ENCODE assay signal across 12 cellular contexts in genomic region chr10:79382491-79382941, GRCh38. TPM values are rescaled to one million over a fixed set of nuclear protein-coding genes. Genes with fewer than 3 reads are reported as not detected.
DNase-seq lines count a peak whose midpoint lies in the region; ATAC-seq and TF ChIP-seq lines count a peak whose summit lies in the region.
"Had no signal": no experiment of that assay in that cellular context is flagged by ENCODE, and none has a peak within 500 bp of the region (broad histone marks: within the 10 kb centered on the region; RNA-seq: fewer than 3 reads in every experiment).

No MANE protein-coding gene starts in this region.

- 69 to 78% methylated on average over 18 of the region's 18 CpGs for WGBS in esophagus, 2 donors

- no peak overlapping the region for H3K27ac ChIP-seq in WERI-Rb-1
- H3K27ac ChIP-seq in esophagus (ENCODE audit: low read depth in 2 of 2, low read length in 1 of 2) = peak overlapping the region; percentile 64 to 86
- H3K27ac ChIP-seq in mucosa of rectum (ENCODE audit: low read depth in 2 of 2, low read length in 2 of 2) = peak overlapping the region; percentile 38 to 58
- peak overlapping the region; percentile 66 to 71 for H3K27ac ChIP-seq in tibial artery
- H3K27ac ChIP-seq: parathyroid adenoma, PC-9 had no signal

- no peak overlapping the region for H3K9ac ChIP-seq in mucosa of rectum (ENCODE audit: low read depth in 1 of 2, low read length in 2 of 2)
- H3K9ac ChIP-seq: parathyroid adenoma had no signal

- ATAC-seq in GM18498 (IDR thresholded peaks at IDR 0.05; ENCODE audit: unreplicated experiment) = no peak
- ATAC-seq: CD8-positive, alpha-beta T cell had no signal

- H3K4me3 ChIP-seq in WERI-Rb-1 (ENCODE audit: low read depth, low read length) (no peak overlapping the region), esophagus (ENCODE audit: low read depth in 1 of 2, low read length in 2 of 2) (no peak overlapping the region), mucosa of rectum (ENCODE audit: low read length in 2 of 2) (no peak overlapping the region), tibial artery (no peak overlapping the region)
- H3K4me3 ChIP-seq: HAP-1, PC-9 had no signal

- DNase-seq in WERI-Rb-1 = peak; percentile 3
- DNase-seq in tibial artery = peak in 1 of 2 donors; percentile 75
- no peak for DNase-seq in GM10266 (ENCODE audit: extremely low spot score)
- no peak for DNase-seq in LoVo (ENCODE audit: low spot score)
- DNase-seq: Kasumi-1, PC-9 had no signal

- no peaks in the 10 kb centered on the region for H3K9me3 ChIP-seq in WERI-Rb-1 (ENCODE audit: severe bottlenecking)
- H3K9me3 ChIP-seq in esophagus (ENCODE audit: control insufficient read depth in 2 of 2, insufficient read depth in 1 of 2, low read depth in 1 of 2, low read length in 1 of 2) = no peaks in the 10 kb centered on the region
- no peaks in the 10 kb centered on the region for H3K9me3 ChIP-seq in mucosa of rectum (ENCODE audit: control insufficient read depth in 2 of 2, low read length in 2 of 2)
- no peaks in the 10 kb centered on the region for H3K9me3 ChIP-seq in tibial artery
- H3K9me3 ChIP-seq: HAP-1 had no signal

- intact Hi-C loops in tibial artery (cut with DNase I; ENCODE audit: low total_unique reads) = loop anchor here (10.0 kb wide), 1 partner anchor 62 kb away; the partner anchor contains the start of gene ZCCHC24

- H3K27me3 ChIP-seq in WERI-Rb-1 (ENCODE audit: insufficient read depth, low read depth, severe bottlenecking) = no peaks in the 10 kb centered on the region
- no peaks in the 10 kb centered on the region for H3K27me3 ChIP-seq in esophagus (ENCODE audit: control insufficient read depth in 1 of 2, insufficient read depth in 2 of 2, low read length in 2 of 2)
- no peaks in the 10 kb centered on the region for H3K27me3 ChIP-seq in mucosa of rectum (ENCODE audit: control insufficient read depth in 2 of 2, insufficient read depth in 2 of 2, low read length in 2 of 2)
- no peaks in the 10 kb centered on the region for H3K27me3 ChIP-seq in tibial artery

- no peaks in the 10 kb centered on the region for H3K36me3 ChIP-seq in WERI-Rb-1
- no peaks in the 10 kb centered on the region for H3K36me3 ChIP-seq in esophagus (ENCODE audit: control insufficient read depth in 2 of 2, insufficient read depth in 2 of 2, low read length in 1 of 2)
- no peaks in the 10 kb centered on the region for H3K36me3 ChIP-seq in mucosa of rectum (ENCODE audit: control insufficient read depth in 2 of 2, insufficient read depth in 2 of 2, low read length in 2 of 2)
- peaks cover 5 to 37% (median 29%) of the 10 kb centered on the region in 3 donors for H3K36me3 ChIP-seq in tibial artery
- H3K36me3 ChIP-seq: HAP-1 had no signal

- TF ChIP-seq CTCF in WERI-Rb-1 (IDR thresholded peaks at IDR 0.05; ENCODE audit: low read depth, low read length) = no peak
- TF ChIP-seq CTCF in tibial artery (IDR thresholded peaks at IDR 0.05) = no peak
- no peak for TF ChIP-seq CTCF in GM10266 (IDR thresholded peaks at IDR 0.05; ENCODE audit: control insufficient read depth, insufficient read depth, low read depth, missing control alignments)

- peaks cover 0 to 4% of the 10 kb centered on the region in 2 donors for H3K4me1 ChIP-seq in esophagus (ENCODE audit: control insufficient read depth in 2 of 2, insufficient read depth in 2 of 2, low read length in 1 of 2)
- H3K4me1 ChIP-seq in mucosa of rectum (ENCODE audit: control insufficient read depth in 2 of 2, insufficient read depth in 2 of 2, low read length in 2 of 2) = peaks cover 11 to 17% of the 10 kb centered on the region in 2 donors
- H3K4me1 ChIP-seq in tibial artery = peaks cover 5 to 44% (median 38%) of the 10 kb centered on the region in 4 donors
- H3K4me1 ChIP-seq: HAP-1 had no signal

RNA-seq across cellular contexts. Expression of gene PPIF, which starts 35.2 kb away (rescaled TPM):
- polyA plus RNA-seq in esophagus = 10 to 100 TPM; 38.4 to 57.4 TPM
